Comparison of ENCODE assay signal across 8 cellular contexts in the genomic region with DNA sequence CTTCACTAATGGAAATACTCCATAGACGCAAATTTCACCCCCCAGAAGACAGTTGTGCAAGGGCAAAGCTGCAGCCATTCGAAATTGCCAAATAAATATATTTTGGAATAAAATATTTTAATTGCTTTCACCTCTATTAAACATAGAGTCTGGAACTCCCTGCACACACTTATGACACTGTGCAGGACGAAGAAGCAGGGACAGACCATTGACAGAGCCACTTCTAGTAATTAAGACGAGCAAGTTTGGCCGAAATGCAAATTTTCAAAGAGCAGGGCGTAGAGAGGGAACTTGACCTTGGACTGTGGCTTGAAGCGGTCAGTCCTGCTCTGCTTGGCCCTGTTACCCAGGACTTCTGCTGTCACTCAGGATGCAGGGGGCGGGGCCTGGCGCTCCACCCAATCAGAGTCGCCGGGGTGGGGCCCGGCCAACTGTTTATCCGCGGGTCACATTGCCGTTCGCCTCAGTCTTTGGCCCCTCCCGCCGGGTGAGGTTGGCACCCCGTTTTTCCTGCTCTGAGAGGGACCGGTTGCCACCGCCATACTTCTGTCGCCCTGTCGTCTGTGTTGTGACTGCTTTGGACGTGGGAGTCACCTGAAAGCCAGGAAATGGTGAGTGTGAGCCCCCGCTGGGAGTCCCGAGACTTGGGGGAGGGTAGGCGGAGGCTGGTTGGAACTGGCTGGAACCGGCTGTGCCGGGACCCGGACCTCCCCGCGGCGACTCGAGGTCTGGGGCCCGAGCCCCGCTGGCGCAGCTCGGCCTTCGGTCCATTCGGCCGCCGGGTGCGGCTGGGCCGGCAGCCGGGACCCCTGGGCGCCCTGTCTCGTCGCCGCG. TPM values are rescaled to one million over a fixed set of nuclear protein-coding genes. Genes with fewer than 3 reads are reported as not detected.
DNase-seq lines count a peak whose midpoint lies in the region; ATAC-seq lines count a peak whose summit lies in the region.

A gene (plus strand): TSS at position 466 of the 834 bp plus-strand sequence. CDS start 143 bp downstream, at position 609.

- ATAC-seq in GM21825 (IDR thresholded peaks at IDR 0.05; ENCODE audit: unreplicated experiment) (peak; percentile 78), left lobe of liver (peak; percentile 96)

- DNase-seq in DMS 273 treated with DMSO at 0.1 percent for 48 hours (lab: John Stamatoyannopoulos, UW) (peak; percentile 70), NCI-H1930 (lab: John Stamatoyannopoulos, UW) (peak; percentile 61 to 77), dermis blood vessel endothelial cell (peak; percentile 80), left lobe of liver (ENCODE audit: low spot score) (peak; percentile 96), SHP77 treated with DMSO at 0.1 percent for 48 hours (lab: John Stamatoyannopoulos, UW) (no peak)
- peak; percentile 51 to 64 for DNase-seq in activated CD4-positive, alpha-beta T cell treated with anti-CD3 and anti-CD28 coated beads, Interleukin-2, amount 50 U/mL, for 24 hours (ENCODE audit: low read depth in 1 of 2, low spot score in 1 of 2)
- peak; percentile 52 to 71 (median 56) for DNase-seq in stimulated activated CD4-positive, alpha-beta T cell treated with anti-CD3 and anti-CD28 coated beads, Interleukin-1b, Interleukin-23, amount 100 ng/mL, for 24 hours (ENCODE audit: low read depth in 4 of 4, low spot score in 1 of 4)

RNA-seq across cellular contexts. Expression of the gene that starts here (rescaled TPM):
- total RNA-seq in dermis blood vessel endothelial cell, result 5.4 and 5.7 TPM in 2 replicates
- 2.7 TPM for total RNA-seq in left lobe of liver
